In genomic region chr12:109549613-109550309, GRCh38 we compare ENCODE assay signal across 17 cellular contexts. TPM values are rescaled to one million over a fixed set of nuclear protein-coding genes. Genes with fewer than 3 reads are reported as not detected.
DNase-seq lines count a peak whose midpoint lies in the region; ATAC-seq and TF ChIP-seq lines count a peak whose summit lies in the region.
"Had no signal": no experiment of that assay in that cellular context is flagged by ENCODE, and none has a peak within 500 bp of the region (broad histone marks: within the 10 kb centered on the region; RNA-seq: fewer than 3 reads in every experiment).

No MANE protein-coding gene starts in this region.

- BruUV-seq in Calu3 (replicated peaks; lab: Mats Ljungman, UMichigan) = no TSS peak

- no peak for DNase-seq in activated naive CD4-positive, alpha-beta T cell treated with anti-CD3 and anti-CD28 coated beads, Interleukin-2, amount 10 ng/mL, durations not matched to agents 7 days and 5 days
- DNase-seq in activated naive CD4-positive, alpha-beta T cell treated with anti-CD3 and anti-CD28 coated beads, Interleukin-2, amount 50 U/mL, for 72 hours (ENCODE audit: low spot score in 2 of 2) = no peak
- DNase-seq in NCI-H446 treated with DMSO at 0.1 percent for 48 hours (lab: John Stamatoyannopoulos, UW) = peak; percentile 20
- DNase-seq in glutamatergic neuron = peak; percentile 10
- DNase-seq in osteoblast (ENCODE audit: insufficient read length, low spot score, missing footprints) = peak; percentile 88
- no peak for DNase-seq in activated CD4-positive, alpha-beta T cell treated with anti-CD3 and anti-CD28 coated beads for 4 hours
- DNase-seq in activated CD4-positive, alpha-beta T cell treated with anti-CD3 and anti-CD28 coated beads for 1 hour = no peak
- DNase-seq in Calu3 = no peak
- DNase-seq: CD4-positive, alpha-beta T cell; DMS79; MM.1S; NCI-H1105; NCI-H2081; NCI-H2227 treated with DMSO at 0.1 percent for 48 hours had no signal

- peaks cover 6% of the 10 kb centered on the region for H3K4me1 ChIP-seq in osteoblast (ENCODE audit: insufficient read depth, low read length)

- no peak overlapping the region for H3K27ac ChIP-seq in osteoblast (ENCODE audit: low read depth, low read length)
- H3K27ac ChIP-seq: KMS-11 had no signal

- TF ChIP-seq CTCF in glutamatergic neuron (IDR thresholded peaks at IDR 0.05; ENCODE audit: partially characterized antibody, unreplicated experiment) (no peak), osteoblast (IDR thresholded peaks at IDR 0.05; ENCODE audit: extremely low read depth, low read depth, low read length) (no peak), Calu3 (IDR thresholded peaks at IDR 0.05; ENCODE audit: unreplicated experiment) (no peak)

- H3K27ac Mint-ChIP-seq in activated naive CD4-positive, alpha-beta T cell treated with anti-CD3 and anti-CD28 coated beads, Interleukin-2, amount 10 ng/mL, durations not matched to agents 7 days and 5 days = peak overlapping the region; percentile 61
- no peak overlapping the region for H3K27ac Mint-ChIP-seq in activated naive CD4-positive, alpha-beta T cell treated with anti-CD3 and anti-CD28 coated beads, Interleukin-2, amount 50 U/mL, for 72 hours
- H3K27ac Mint-ChIP-seq in glutamatergic neuron (ENCODE audit: unreplicated experiment) (no peak overlapping the region), Calu3 (ENCODE audit: unreplicated experiment) (no peak overlapping the region)
- H3K27ac Mint-ChIP-seq: CD4-positive, alpha-beta T cell had no signal

- peaks cover 11% of the 10 kb centered on the region for H3K4me1 Mint-ChIP-seq in activated naive CD4-positive, alpha-beta T cell treated with anti-CD3 and anti-CD28 coated beads, Interleukin-2, amount 10 ng/mL, durations not matched to agents 7 days and 5 days
- H3K4me1 Mint-ChIP-seq in glutamatergic neuron (ENCODE audit: low read depth, unreplicated experiment) = peaks cover 18% of the 10 kb centered on the region
- H3K4me1 Mint-ChIP-seq in Calu3 (ENCODE audit: low read depth, unreplicated experiment) = peaks cover 8% of the 10 kb centered on the region

- no peak overlapping the region for H2AFZ ChIP-seq in osteoblast (ENCODE audit: low read length)

- peaks cover 43% of the 10 kb centered on the region for H3K27me3 ChIP-seq in osteoblast (ENCODE audit: insufficient read depth, low read length)

- H3K4me3 ChIP-seq in osteoblast (ENCODE audit: insufficient read depth, low read length) = no peak overlapping the region

- CTCF ChIA-PET in activated naive CD4-positive, alpha-beta T cell treated with anti-CD3 and anti-CD28 coated beads, Interleukin-2, amount 10 ng/mL, durations not matched to agents 7 days and 5 days (lab: Charles Lee) = interaction anchor here (0.6 kb wide), 1 partner anchor 189 kb away, joined by 3 read pairs; no protein-coding TSS in a partner anchor
- CTCF ChIA-PET in Calu3 (lab: Charles Lee) = interaction anchor here (0.7 kb wide), 1 partner anchor 117 kb away, joined by 3 read pairs; no protein-coding TSS in a partner anchor

- no peaks in the 10 kb centered on the region for H4K20me1 ChIP-seq in osteoblast (ENCODE audit: insufficient read depth, low read length)

- intact Hi-C loops in Calu3 (cut with micrococcal nuclease; ENCODE audit: unreplicated experiment) = no loop called here

- no peak for ATAC-seq in activated naive CD4-positive, alpha-beta T cell treated with anti-CD3 and anti-CD28 coated beads, Interleukin-2, amount 50 U/mL, for 72 hours
- ATAC-seq: Panc1, SK-N-SH treated with all-trans-retinoic acid at 6 μM for 48 hours had no signal

- H3K4me3 Mint-ChIP-seq in activated naive CD4-positive, alpha-beta T cell treated with anti-CD3 and anti-CD28 coated beads, Interleukin-2, amount 10 ng/mL, durations not matched to agents 7 days and 5 days = no peak overlapping the region
- no peak overlapping the region for H3K4me3 Mint-ChIP-seq in glutamatergic neuron (ENCODE audit: unreplicated experiment)
- H3K4me3 Mint-ChIP-seq in Calu3 (ENCODE audit: low read depth, unreplicated experiment) = no peak overlapping the region
- H3K4me3 Mint-ChIP-seq: CD4-positive, alpha-beta T cell had no signal

- H3K27me3 Mint-ChIP-seq in activated naive CD4-positive, alpha-beta T cell treated with anti-CD3 and anti-CD28 coated beads, Interleukin-2, amount 10 ng/mL, durations not matched to agents 7 days and 5 days = peaks cover 71% of the 10 kb centered on the region
- peaks cover 13% of the 10 kb centered on the region for H3K27me3 Mint-ChIP-seq in glutamatergic neuron (ENCODE audit: unreplicated experiment)
- H3K27me3 Mint-ChIP-seq in Calu3 (ENCODE audit: unreplicated experiment) = peaks cover 85% of the 10 kb centered on the region

- no peaks in the 10 kb centered on the region for H3K9me3 ChIP-seq in osteoblast (ENCODE audit: low read depth, low read length)

- no peak overlapping the region for H3K4me2 ChIP-seq in osteoblast (ENCODE audit: insufficient read depth, low read length)
- H3K4me2 ChIP-seq: KMS-11 had no signal

- H3K36me3 Mint-ChIP-seq in activated naive CD4-positive, alpha-beta T cell treated with anti-CD3 and anti-CD28 coated beads, Interleukin-2, amount 10 ng/mL, durations not matched to agents 7 days and 5 days = no peaks in the 10 kb centered on the region
- no peaks in the 10 kb centered on the region for H3K36me3 Mint-ChIP-seq in activated naive CD4-positive, alpha-beta T cell treated with anti-CD3 and anti-CD28 coated beads, Interleukin-2, amount 50 U/mL, for 72 hours
- no peaks in the 10 kb centered on the region for H3K36me3 Mint-ChIP-seq in glutamatergic neuron (ENCODE audit: unreplicated experiment)
- H3K36me3 Mint-ChIP-seq in Calu3 (ENCODE audit: insufficient read depth, unreplicated experiment) = peaks cover 9% of the 10 kb centered on the region

- H3K36me3 ChIP-seq in osteoblast (ENCODE audit: insufficient read depth, low read length) = no peaks in the 10 kb centered on the region

- no peaks in the 10 kb centered on the region for H3K9me3 Mint-ChIP-seq in activated naive CD4-positive, alpha-beta T cell treated with anti-CD3 and anti-CD28 coated beads, Interleukin-2, amount 10 ng/mL, durations not matched to agents 7 days and 5 days
- H3K9me3 Mint-ChIP-seq in activated naive CD4-positive, alpha-beta T cell treated with anti-CD3 and anti-CD28 coated beads, Interleukin-2, amount 50 U/mL, for 72 hours = no peaks in the 10 kb centered on the region
- H3K9me3 Mint-ChIP-seq in glutamatergic neuron (ENCODE audit: unreplicated experiment) (peaks cover 4% of the 10 kb centered on the region), Calu3 (ENCODE audit: low read depth, unreplicated experiment) (no peaks in the 10 kb centered on the region)
- H3K9me3 Mint-ChIP-seq: CD4-positive, alpha-beta T cell had no signal

- no peaks in the 10 kb centered on the region for H3K79me2 ChIP-seq in osteoblast (ENCODE audit: insufficient read depth, low read length)

RNA-seq across cellular contexts. Expression of gene MMAB, which starts 23.5 kb away (rescaled TPM):
- total RNA-seq in activated naive CD4-positive, alpha-beta T cell treated with anti-CD3 and anti-CD28 coated beads, Interleukin-2, amount 50 U/mL, for 72 hours = 10 to 100 TPM; 27.4 to 29.5 TPM
- total RNA-seq in glutamatergic neuron (ENCODE audit: unreplicated experiment) (28.7 TPM), osteoblast (34.4 and 35.7 TPM in 2 replicates), Calu3 (2022) (70.2 and 82.8 TPM in 2 replicates)

RNA-seq across cellular contexts. Expression of gene MVK, which starts 23.8 kb away (rescaled TPM):
- total RNA-seq in activated naive CD4-positive, alpha-beta T cell treated with anti-CD3 and anti-CD28 coated beads, Interleukin-2, amount 50 U/mL, for 72 hours = 10 to 100 TPM; 13.3 to 20.7 TPM
- total RNA-seq in glutamatergic neuron (ENCODE audit: unreplicated experiment) = 53.6 TPM
- 31.1 and 31.2 TPM in 2 replicates for total RNA-seq in osteoblast
- 41.6 and 46.7 TPM in 2 replicates for total RNA-seq in Calu3 (2022)

Comparison
In these comparisons a context has a peak if more than half of its experiments do, and no peak if none do; other contexts are left out.
1. DNase-seq: peak in NCI-H446 treated with DMSO at 0.1 percent for 48 hours (single experiment), glutamatergic neuron (single experiment) and osteoblast (single experiment); none in activated naive CD4-positive, alpha-beta T cell treated with anti-CD3 and anti-CD28 coated beads, Interleukin-2, amount 10 ng/mL, durations not matched to agents 7 days and 5 days (single experiment), activated naive CD4-positive, alpha-beta T cell treated with anti-CD3 and anti-CD28 coated beads, Interleukin-2, amount 50 U/mL, for 72 hours (0 of 2), activated CD4-positive, alpha-beta T cell treated with anti-CD3 and anti-CD28 coated beads for 4 hours (0 of 2), activated CD4-positive, alpha-beta T cell treated with anti-CD3 and anti-CD28 coated beads for 1 hour (single experiment) and Calu3 (single experiment).